In the genomic region with DNA sequence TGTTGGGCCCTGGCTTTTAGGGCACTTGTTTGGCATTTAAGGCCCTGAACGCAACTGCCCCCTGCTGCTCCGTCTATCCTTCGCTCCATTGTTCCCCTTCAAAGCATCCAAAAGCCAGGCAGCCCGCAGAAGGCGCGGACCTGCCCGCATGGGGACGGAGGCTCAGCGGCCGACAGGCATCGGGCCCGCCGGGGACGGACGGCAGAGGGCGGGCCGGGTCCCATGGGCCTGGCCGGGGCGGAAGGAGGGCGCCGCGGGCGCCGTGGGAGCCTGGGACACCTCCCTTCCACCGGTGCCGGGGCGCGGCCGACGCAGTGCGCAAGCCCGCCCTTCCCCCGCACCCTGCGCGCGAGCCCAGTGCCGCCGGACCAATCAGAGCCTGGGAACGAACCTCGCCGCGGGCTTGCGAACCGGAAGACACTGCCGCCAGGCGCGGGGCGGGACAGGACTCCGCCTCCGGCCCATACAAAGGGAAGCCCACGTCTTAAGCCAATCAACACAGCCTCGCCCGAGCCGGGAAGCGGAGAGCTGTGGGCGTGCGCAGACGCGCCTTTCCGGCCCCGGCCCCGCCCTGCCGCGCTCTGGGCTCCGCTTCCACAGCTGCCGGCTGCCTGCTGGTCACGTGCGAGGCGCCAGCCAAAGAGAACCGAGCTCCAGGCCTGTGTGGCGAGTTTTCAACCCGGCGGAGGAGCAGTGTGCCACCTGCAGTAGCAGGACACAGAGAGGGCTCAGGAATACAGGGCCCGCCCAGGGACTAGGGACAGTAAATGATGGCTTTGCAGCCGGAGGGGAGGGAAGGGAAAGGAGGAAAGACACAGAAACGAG, we compare ENCODE assay signal across 8 cellular contexts. TPM values are rescaled to one million over a fixed set of nuclear protein-coding genes. Genes with fewer than 3 reads are reported as not detected.
A peak's percentile ranks its signal among the peaks of the same experiment; 100 is the strongest.
DNase-seq lines count a peak whose midpoint lies in the region; ATAC-seq and TF ChIP-seq lines count a peak whose summit lies in the region.

No MANE protein-coding gene starts in this region.

- H3K36me3 Mint-ChIP-seq in activated naive CD8-positive, alpha-beta T cell treated with anti-CD3 and anti-CD28 coated beads, Interleukin-2, amount 10 ng/mL, durations not matched to agents 7 days and 5 days: peaks cover 23% of the 10 kb centered on the region
- peaks cover 5% of the 10 kb centered on the region for H3K36me3 Mint-ChIP-seq in osteocyte (ENCODE audit: unreplicated experiment)

- peak overlapping the region; percentile 98 for H3K27ac Mint-ChIP-seq in activated naive CD8-positive, alpha-beta T cell treated with anti-CD3 and anti-CD28 coated beads, Interleukin-2, amount 10 ng/mL, durations not matched to agents 7 days and 5 days
- H3K27ac Mint-ChIP-seq in osteocyte (ENCODE audit: unreplicated experiment): peak overlapping the region; percentile 95

- intact Hi-C loops in head of caudate nucleus (cut with DNase I): no loop called here

- H3K4me1 Mint-ChIP-seq in activated naive CD8-positive, alpha-beta T cell treated with anti-CD3 and anti-CD28 coated beads, Interleukin-2, amount 10 ng/mL, durations not matched to agents 7 days and 5 days: peaks cover 15% of the 10 kb centered on the region
- H3K4me1 Mint-ChIP-seq in osteocyte (ENCODE audit: unreplicated experiment): peaks cover 16% of the 10 kb centered on the region

- peak; percentile 77 for ATAC-seq in HG02678 (IDR thresholded peaks at IDR 0.05; ENCODE audit: unreplicated experiment)
- ATAC-seq in activated naive CD8-positive, alpha-beta T cell treated with anti-CD3 and anti-CD28 coated beads, Interleukin-2, amount 10 ng/mL, durations not matched to agents 7 days and 5 days (ENCODE audit: low read depth): peak; percentile 77

- no peaks in the 10 kb centered on the region for H3K9me3 ChIP-seq in thymus (ENCODE audit: control insufficient read depth)

- DNase-seq in GM12865 (ENCODE audit: low read depth) (peak; percentile 99), NCI-H1105 treated with DMSO at 0.1 percent for 48 hours (lab: John Stamatoyannopoulos, UW) (peak; percentile 99), SKM-1 treated with dmso at 0.1 percent for 144 hours (lab: John Stamatoyannopoulos, UW; ENCODE audit: unreplicated experiment) (peak; percentile 89), head of caudate nucleus (peak; percentile 87 to 97 (median 94)), osteocyte (ENCODE audit: extremely low spot score, unreplicated experiment) (peak; percentile 98)
- DNase-seq in activated naive CD8-positive, alpha-beta T cell treated with anti-CD3 and anti-CD28 coated beads, Interleukin-2, amount 10 ng/mL, durations not matched to agents 7 days and 5 days: peak; percentile 91

- H3K36me3 ChIP-seq in thymus (ENCODE audit: control insufficient read depth, insufficient read depth): peaks cover 15% of the 10 kb centered on the region

- H3K27me3 ChIP-seq in thymus (ENCODE audit: control insufficient read depth, insufficient read depth): no peaks in the 10 kb centered on the region

- H3K4me3 Mint-ChIP-seq in activated naive CD8-positive, alpha-beta T cell treated with anti-CD3 and anti-CD28 coated beads, Interleukin-2, amount 10 ng/mL, durations not matched to agents 7 days and 5 days: peak overlapping the region; percentile 97
- peak overlapping the region; percentile 78 for H3K4me3 Mint-ChIP-seq in osteocyte (ENCODE audit: unreplicated experiment)

- TF ChIP-seq CTCF in GM12865 (IDR thresholded peaks at IDR 0.05; ENCODE audit: insufficient read depth, low read depth, low read length, missing control alignments) (no peak), osteocyte (IDR thresholded peaks at IDR 0.05) (no peak)

- H3K9me3 Mint-ChIP-seq in activated naive CD8-positive, alpha-beta T cell treated with anti-CD3 and anti-CD28 coated beads, Interleukin-2, amount 10 ng/mL, durations not matched to agents 7 days and 5 days: no peaks in the 10 kb centered on the region
- H3K9me3 Mint-ChIP-seq in osteocyte (ENCODE audit: unreplicated experiment): no peaks in the 10 kb centered on the region

- WGBS in thymus: under 1% methylated on average over 76 of the region's 76 CpGs

- H3K27ac ChIP-seq in thymus (ENCODE audit: low read depth): peak overlapping the region; percentile 93

- no peaks in the 10 kb centered on the region for H3K4me1 ChIP-seq in thymus (ENCODE audit: control insufficient read depth, insufficient read depth, low read length)

- POLR2A ChIA-PET in activated naive CD8-positive, alpha-beta T cell treated with anti-CD3 and anti-CD28 coated beads, Interleukin-2, amount 10 ng/mL, durations not matched to agents 7 days and 5 days (lab: Charles Lee): interaction anchor here (1.2 to 9.1 kb wide), 9 partner anchors 8 to 202 kb away, joined by 3 to 185 read pairs (median 10); partner anchors contain the start of genes HCFC1, NAA10, RENBP and TMEM187

- H3K27me3 Mint-ChIP-seq in activated naive CD8-positive, alpha-beta T cell treated with anti-CD3 and anti-CD28 coated beads, Interleukin-2, amount 10 ng/mL, durations not matched to agents 7 days and 5 days: no peaks in the 10 kb centered on the region
- H3K27me3 Mint-ChIP-seq in osteocyte (ENCODE audit: unreplicated experiment): no peaks in the 10 kb centered on the region

- H3K4me3 ChIP-seq in GM12865 (ENCODE audit: low read depth, low read length) (peak overlapping the region; percentile 80), thymus (ENCODE audit: low read length) (peak overlapping the region; percentile 61)

RNA-seq across cellular contexts. Expression of gene ARHGAP4, which starts 2.1 kb away (rescaled TPM):
- total RNA-seq in activated naive CD8-positive, alpha-beta T cell treated with anti-CD3 and anti-CD28 coated beads, Interleukin-2, amount 10 ng/mL, durations not matched to agents 7 days and 5 days: 100 to 1,000 TPM; 341 to 356 TPM
- 4.9 and 5.3 TPM in 2 replicates for total RNA-seq in osteocyte
- polyA plus RNA-seq in thymus: 481 TPM

RNA-seq across cellular contexts. Expression of gene NAA10, which starts 6.7 kb away (rescaled TPM):
- total RNA-seq in activated naive CD8-positive, alpha-beta T cell treated with anti-CD3 and anti-CD28 coated beads, Interleukin-2, amount 10 ng/mL, durations not matched to agents 7 days and 5 days: 10 to 100 TPM; 79.5 to 84.3 TPM
- 94.1 and 96.6 TPM in 2 replicates for total RNA-seq in osteocyte
- polyA plus RNA-seq in thymus: 94.7 TPM

RNA-seq across cellular contexts. Expression of gene RENBP, which starts 16.3 kb away (rescaled TPM):
- total RNA-seq in activated naive CD8-positive, alpha-beta T cell treated with anti-CD3 and anti-CD28 coated beads, Interleukin-2, amount 10 ng/mL, durations not matched to agents 7 days and 5 days: 10 to 100 TPM; 18.1 to 18.8 TPM
- 18.7 and 18.9 TPM in 2 replicates for total RNA-seq in osteocyte
- 18.3 TPM for polyA plus RNA-seq in thymus

RNA-seq across cellular contexts. Expression of gene AVPR2, which starts 23.7 kb away (rescaled TPM):
- not detected for total RNA-seq in activated naive CD8-positive, alpha-beta T cell treated with anti-CD3 and anti-CD28 coated beads, Interleukin-2, amount 10 ng/mL, durations not matched to agents 7 days and 5 days
- total RNA-seq in osteocyte: not detected in 2 replicates
- 1.8 TPM for polyA plus RNA-seq in thymus

RNA-seq across cellular contexts. Expression of gene L1CAM, which starts 42.2 kb away (rescaled TPM):
- 1 to 10 TPM; 4.5 to 7.2 TPM for total RNA-seq in activated naive CD8-positive, alpha-beta T cell treated with anti-CD3 and anti-CD28 coated beads, Interleukin-2, amount 10 ng/mL, durations not matched to agents 7 days and 5 days
- 13.0 and 16.6 TPM in 2 replicates for total RNA-seq in osteocyte
- 0.64 TPM for polyA plus RNA-seq in thymus

Comparison
In these comparisons a context has a peak if more than half of its experiments do, and no peak if none do; other contexts are left out.
1. Peak in every context shown above with its lines: DNase-seq, ATAC-seq, H3K4me3 ChIP-seq and H3K27ac ChIP-seq.
2. RNA of gene ARHGAP4, which starts 2.1 kb away (total RNA-seq): 341 to 356 TPM in activated naive CD8-positive, alpha-beta T cell treated with anti-CD3 and anti-CD28 coated beads, Interleukin-2, amount 10 ng/mL, durations not matched to agents 7 days and 5 days; 4.9 to 5.3 TPM in osteocyte; every median in the first group is over 10 times any median in the second.